In genomic region chr16:87484487-87485331, GRCh38 we compare ENCODE assay signal across 1 cellular context.
TF ChIP-seq lines count a peak whose summit lies in the region.

No MANE protein-coding gene starts in this region.

TF ChIP-seq in HepG2, 621 proteins besides CTCF, POLR2A, EP300 and RAD21 (continued from another document and continues in another):
- TF ChIP-seq NRL (CRISPR knock-in tag; IDR thresholded peaks at IDR 0.05; ENCODE audit: borderline replicate concordance) (no peak), NR2C2 (CRISPR knock-in tag; IDR thresholded peaks at IDR 0.05; ENCODE audit: borderline replicate concordance) (peak; percentile 51; the same call in 1 of the 2 replicates), SAP130 (CRISPR knock-in tag; IDR thresholded peaks at IDR 0.05; ENCODE audit: low read depth) (peak; percentile 57; the same call in 1 of the 2 replicates), HNRNPLL (IDR thresholded peaks at IDR 0.05; ENCODE audit: low read depth, low read length, poor library complexity, severe bottlenecking) (no peak), ZNF30 (CRISPR knock-in tag; IDR thresholded peaks at IDR 0.05) (no peak), MIER3 (CRISPR knock-in tag; IDR thresholded peaks at IDR 0.05; ENCODE audit: borderline replicate concordance) (no peak), ZNF121 (CRISPR knock-in tag; IDR thresholded peaks at IDR 0.05) (no peak), BCL6 (CRISPR knock-in tag; IDR thresholded peaks at IDR 0.05) (peak; percentile 57; the same call in 1 of the 2 replicates), HIVEP1 (CRISPR knock-in tag; IDR thresholded peaks at IDR 0.05) (no peak), ZNF263 (CRISPR knock-in tag; IDR thresholded peaks at IDR 0.05) (no peak), SOX13 (IDR thresholded peaks at IDR 0.05) (no peak), SOX13 (CRISPR knock-in tag; conservative IDR thresholded peaks at IDR 0.05 in 1 of 2, IDR thresholded peaks at IDR 0.05 in 1 of 2) (peak in 1 of 2 experiments; percentile 73; a peak in 2 of 4 replicates), ISL2 (CRISPR knock-in tag; IDR thresholded peaks at IDR 0.05) (no peak; the same call in 1 of the 2 replicates), SP140L (CRISPR knock-in tag; IDR thresholded peaks at IDR 0.05; ENCODE audit: borderline replicate concordance) (no peak), FIP1L1 (IDR thresholded peaks at IDR 0.05; ENCODE audit: borderline replicate concordance, insufficient read depth, low read depth, low read length) (no peak), SOX6 (IDR thresholded peaks at IDR 0.05) (no peak), SOX6 (CRISPR knock-in tag; IDR thresholded peaks at IDR 0.05) (peak; percentile 67), EZH2 (conservative IDR thresholded peaks at IDR 0.05; ENCODE audit: low read depth, low read length) (no peak), RCOR2 (CRISPR knock-in tag; IDR thresholded peaks at IDR 0.05) (0 out of 2 replicates have a peak, but pooled peaks have one; percentile 45), ZNF562 (CRISPR knock-in tag; IDR thresholded peaks at IDR 0.05; ENCODE audit: borderline replicate concordance) (no peak), ZNF777 (CRISPR knock-in tag; IDR thresholded peaks at IDR 0.05) (no peak), DNMT1 (CRISPR knock-in tag; IDR thresholded peaks at IDR 0.05) (no peak), NR2F1 (CRISPR knock-in tag; IDR thresholded peaks at IDR 0.05) (peak; percentile 52 to 59; a peak in 3 of 4 replicates), ZNF317 (CRISPR knock-in tag; IDR thresholded peaks at IDR 0.05) (no peak), KAT8 (CRISPR knock-in tag; IDR thresholded peaks at IDR 0.05) (0 out of 2 replicates have a peak, but pooled peaks have one; percentile 23), RXRB (CRISPR knock-in tag; IDR thresholded peaks at IDR 0.05; ENCODE audit: borderline replicate concordance) (peak; percentile 79), ZNF790 (CRISPR knock-in tag; IDR thresholded peaks at IDR 0.05; ENCODE audit: borderline replicate concordance) (no peak), ZNF746 (CRISPR knock-in tag; IDR thresholded peaks at IDR 0.05) (no peak), ZNF441 (CRISPR knock-in tag; IDR thresholded peaks at IDR 0.05; ENCODE audit: borderline replicate concordance) (no peak), ZNF292 (CRISPR knock-in tag; IDR thresholded peaks at IDR 0.05; ENCODE audit: borderline replicate concordance, low read depth) (no peak), SP1 (IDR thresholded peaks at IDR 0.05) (no peak), SP1 (CRISPR knock-in tag; IDR thresholded peaks at IDR 0.05) (no peak), ARNT2 (CRISPR knock-in tag; IDR thresholded peaks at IDR 0.05; ENCODE audit: low read depth) (no peak), ZNF337 (CRISPR knock-in tag; IDR thresholded peaks at IDR 0.05; ENCODE audit: borderline replicate concordance, low read depth) (no peak), ZFY (CRISPR knock-in tag; IDR thresholded peaks at IDR 0.05) (no peak), TOE1 (CRISPR knock-in tag; IDR thresholded peaks at IDR 0.05) (no peak), SMC3 (IDR thresholded peaks at IDR 0.05; ENCODE audit: low read length) (no peak), MTF1 (CRISPR knock-in tag; IDR thresholded peaks at IDR 0.05) (0 out of 2 replicates have a peak, but pooled peaks have one; percentile 61), PPARG (CRISPR knock-in tag; conservative IDR thresholded peaks at IDR 0.05) (no peak), ZNF605 (CRISPR knock-in tag; IDR thresholded peaks at IDR 0.05) (peak; percentile 24; the same call in 1 of the 2 replicates), ZKSCAN1 (IDR thresholded peaks at IDR 0.05; ENCODE audit: low read length) (no peak), ZBTB37 (CRISPR knock-in tag; IDR thresholded peaks at IDR 0.05) (no peak), KDM2A (CRISPR knock-in tag; IDR thresholded peaks at IDR 0.05; ENCODE audit: borderline replicate concordance, low read depth) (no peak), ZNF709 (CRISPR knock-in tag; IDR thresholded peaks at IDR 0.05) (no peak), ZNF367 (CRISPR knock-in tag; IDR thresholded peaks at IDR 0.05; ENCODE audit: borderline replicate concordance) (no peak), CENPT (CRISPR knock-in tag; IDR thresholded peaks at IDR 0.05; ENCODE audit: low read depth) (no peak), ESRRA (CRISPR knock-in tag; IDR thresholded peaks at IDR 0.05; ENCODE audit: low read depth) (peak; percentile 96), ZNF296 (CRISPR knock-in tag; conservative IDR thresholded peaks at IDR 0.05) (no peak), MTA3 (CRISPR knock-in tag; IDR thresholded peaks at IDR 0.05) (no peak), ZNF260 (CRISPR knock-in tag; IDR thresholded peaks at IDR 0.05; ENCODE audit: borderline replicate concordance, low read depth) (no peak), AGO2 (optimal IDR thresholded peaks at IDR 0.05; ENCODE audit: low read depth, low read length) (no peak), MIER2 (CRISPR knock-in tag; IDR thresholded peaks at IDR 0.05) (no peak), CHD4 (IDR thresholded peaks at IDR 0.05; ENCODE audit: borderline replicate concordance, low read length) (no peak), MAFG (CRISPR knock-in tag; IDR thresholded peaks at IDR 0.05) (no peak), SP4 (CRISPR knock-in tag; IDR thresholded peaks at IDR 0.05) (no peak), ZNF143 (CRISPR knock-in tag; IDR thresholded peaks at IDR 0.05) (no peak), ZNF772 (CRISPR knock-in tag; IDR thresholded peaks at IDR 0.05) (no peak), RFXANK (CRISPR knock-in tag; IDR thresholded peaks at IDR 0.05) (no peak), ZBTB38 (CRISPR knock-in tag; IDR thresholded peaks at IDR 0.05) (peak; percentile 68; the same call in 1 of the 2 replicates)
- TF ChIP-seq, protein P1, sequence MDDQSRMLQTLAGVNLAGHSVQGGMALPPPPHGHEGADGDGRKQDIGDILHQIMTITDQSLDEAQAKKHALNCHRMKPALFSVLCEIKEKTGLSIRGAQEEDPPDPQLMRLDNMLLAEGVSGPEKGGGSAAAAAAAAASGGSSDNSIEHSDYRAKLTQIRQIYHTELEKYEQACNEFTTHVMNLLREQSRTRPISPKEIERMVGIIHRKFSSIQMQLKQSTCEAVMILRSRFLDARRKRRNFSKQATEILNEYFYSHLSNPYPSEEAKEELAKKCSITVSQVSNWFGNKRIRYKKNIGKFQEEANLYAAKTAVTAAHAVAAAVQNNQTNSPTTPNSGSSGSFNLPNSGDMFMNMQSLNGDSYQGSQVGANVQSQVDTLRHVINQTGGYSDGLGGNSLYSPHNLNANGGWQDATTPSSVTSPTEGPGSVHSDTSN (CRISPR knock-in tag; IDR thresholded peaks at IDR 0.05; ENCODE audit: borderline replicate concordance), result no peak
- TF ChIP-seq, protein P2, sequence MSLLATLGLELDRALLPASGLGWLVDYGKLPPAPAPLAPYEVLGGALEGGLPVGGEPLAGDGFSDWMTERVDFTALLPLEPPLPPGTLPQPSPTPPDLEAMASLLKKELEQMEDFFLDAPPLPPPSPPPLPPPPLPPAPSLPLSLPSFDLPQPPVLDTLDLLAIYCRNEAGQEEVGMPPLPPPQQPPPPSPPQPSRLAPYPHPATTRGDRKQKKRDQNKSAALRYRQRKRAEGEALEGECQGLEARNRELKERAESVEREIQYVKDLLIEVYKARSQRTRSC (CRISPR knock-in tag; IDR thresholded peaks at IDR 0.05; ENCODE audit: low read depth), result no peak
- TF ChIP-seq, protein P3, sequence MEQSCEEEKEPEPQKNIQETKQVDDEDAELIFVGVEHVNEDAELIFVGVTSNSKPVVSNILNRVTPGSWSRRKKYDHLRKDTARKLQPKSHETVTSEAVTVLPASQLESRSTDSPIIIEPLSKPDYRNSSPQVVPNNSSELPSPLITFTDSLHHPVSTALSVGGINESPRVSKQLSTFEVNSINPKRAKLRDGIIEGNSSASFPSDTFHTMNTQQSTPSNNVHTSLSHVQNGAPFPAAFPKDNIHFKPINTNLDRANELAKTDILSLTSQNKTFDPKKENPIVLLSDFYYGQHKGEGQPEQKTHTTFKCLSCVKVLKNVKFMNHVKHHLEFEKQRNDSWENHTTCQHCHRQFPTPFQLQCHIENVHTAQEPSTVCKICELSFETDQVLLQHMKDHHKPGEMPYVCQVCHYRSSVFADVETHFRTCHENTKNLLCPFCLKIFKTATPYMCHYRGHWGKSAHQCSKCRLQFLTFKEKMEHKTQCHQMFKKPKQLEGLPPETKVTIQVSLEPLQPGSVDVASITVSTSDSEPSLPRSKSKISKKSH (CRISPR knock-in tag; IDR thresholded peaks at IDR 0.05; ENCODE audit: borderline replicate concordance), result no peak
- TF ChIP-seq, protein P4, sequence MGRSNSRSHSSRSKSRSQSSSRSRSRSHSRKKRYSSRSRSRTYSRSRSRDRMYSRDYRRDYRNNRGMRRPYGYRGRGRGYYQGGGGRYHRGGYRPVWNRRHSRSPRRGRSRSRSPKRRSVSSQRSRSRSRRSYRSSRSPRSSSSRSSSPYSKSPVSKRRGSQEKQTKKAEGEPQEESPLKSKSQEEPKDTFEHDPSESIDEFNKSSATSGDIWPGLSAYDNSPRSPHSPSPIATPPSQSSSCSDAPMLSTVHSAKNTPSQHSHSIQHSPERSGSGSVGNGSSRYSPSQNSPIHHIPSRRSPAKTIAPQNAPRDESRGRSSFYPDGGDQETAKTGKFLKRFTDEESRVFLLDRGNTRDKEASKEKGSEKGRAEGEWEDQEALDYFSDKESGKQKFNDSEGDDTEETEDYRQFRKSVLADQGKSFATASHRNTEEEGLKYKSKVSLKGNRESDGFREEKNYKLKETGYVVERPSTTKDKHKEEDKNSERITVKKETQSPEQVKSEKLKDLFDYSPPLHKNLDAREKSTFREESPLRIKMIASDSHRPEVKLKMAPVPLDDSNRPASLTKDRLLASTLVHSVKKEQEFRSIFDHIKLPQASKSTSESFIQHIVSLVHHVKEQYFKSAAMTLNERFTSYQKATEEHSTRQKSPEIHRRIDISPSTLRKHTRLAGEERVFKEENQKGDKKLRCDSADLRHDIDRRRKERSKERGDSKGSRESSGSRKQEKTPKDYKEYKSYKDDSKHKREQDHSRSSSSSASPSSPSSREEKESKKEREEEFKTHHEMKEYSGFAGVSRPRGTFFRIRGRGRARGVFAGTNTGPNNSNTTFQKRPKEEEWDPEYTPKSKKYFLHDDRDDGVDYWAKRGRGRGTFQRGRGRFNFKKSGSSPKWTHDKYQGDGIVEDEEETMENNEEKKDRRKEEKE (IDR thresholded peaks at IDR 0.05), result no peak
- TF ChIP-seq, protein P5, sequence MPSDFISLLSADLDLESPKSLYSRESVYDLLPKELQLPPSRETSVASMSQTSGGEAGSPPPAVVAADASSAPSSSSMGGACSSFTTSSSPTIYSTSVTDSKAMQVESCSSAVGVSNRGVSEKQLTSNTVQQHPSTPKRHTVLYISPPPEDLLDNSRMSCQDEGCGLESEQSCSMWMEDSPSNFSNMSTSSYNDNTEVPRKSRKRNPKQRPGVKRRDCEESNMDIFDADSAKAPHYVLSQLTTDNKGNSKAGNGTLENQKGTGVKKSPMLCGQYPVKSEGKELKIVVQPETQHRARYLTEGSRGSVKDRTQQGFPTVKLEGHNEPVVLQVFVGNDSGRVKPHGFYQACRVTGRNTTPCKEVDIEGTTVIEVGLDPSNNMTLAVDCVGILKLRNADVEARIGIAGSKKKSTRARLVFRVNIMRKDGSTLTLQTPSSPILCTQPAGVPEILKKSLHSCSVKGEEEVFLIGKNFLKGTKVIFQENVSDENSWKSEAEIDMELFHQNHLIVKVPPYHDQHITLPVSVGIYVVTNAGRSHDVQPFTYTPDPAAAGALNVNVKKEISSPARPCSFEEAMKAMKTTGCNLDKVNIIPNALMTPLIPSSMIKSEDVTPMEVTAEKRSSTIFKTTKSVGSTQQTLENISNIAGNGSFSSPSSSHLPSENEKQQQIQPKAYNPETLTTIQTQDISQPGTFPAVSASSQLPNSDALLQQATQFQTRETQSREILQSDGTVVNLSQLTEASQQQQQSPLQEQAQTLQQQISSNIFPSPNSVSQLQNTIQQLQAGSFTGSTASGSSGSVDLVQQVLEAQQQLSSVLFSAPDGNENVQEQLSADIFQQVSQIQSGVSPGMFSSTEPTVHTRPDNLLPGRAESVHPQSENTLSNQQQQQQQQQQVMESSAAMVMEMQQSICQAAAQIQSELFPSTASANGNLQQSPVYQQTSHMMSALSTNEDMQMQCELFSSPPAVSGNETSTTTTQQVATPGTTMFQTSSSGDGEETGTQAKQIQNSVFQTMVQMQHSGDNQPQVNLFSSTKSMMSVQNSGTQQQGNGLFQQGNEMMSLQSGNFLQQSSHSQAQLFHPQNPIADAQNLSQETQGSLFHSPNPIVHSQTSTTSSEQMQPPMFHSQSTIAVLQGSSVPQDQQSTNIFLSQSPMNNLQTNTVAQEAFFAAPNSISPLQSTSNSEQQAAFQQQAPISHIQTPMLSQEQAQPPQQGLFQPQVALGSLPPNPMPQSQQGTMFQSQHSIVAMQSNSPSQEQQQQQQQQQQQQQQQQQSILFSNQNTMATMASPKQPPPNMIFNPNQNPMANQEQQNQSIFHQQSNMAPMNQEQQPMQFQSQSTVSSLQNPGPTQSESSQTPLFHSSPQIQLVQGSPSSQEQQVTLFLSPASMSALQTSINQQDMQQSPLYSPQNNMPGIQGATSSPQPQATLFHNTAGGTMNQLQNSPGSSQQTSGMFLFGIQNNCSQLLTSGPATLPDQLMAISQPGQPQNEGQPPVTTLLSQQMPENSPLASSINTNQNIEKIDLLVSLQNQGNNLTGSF (CRISPR knock-in tag; IDR thresholded peaks at IDR 0.05), result no peak
- TF ChIP-seq, protein P6, sequence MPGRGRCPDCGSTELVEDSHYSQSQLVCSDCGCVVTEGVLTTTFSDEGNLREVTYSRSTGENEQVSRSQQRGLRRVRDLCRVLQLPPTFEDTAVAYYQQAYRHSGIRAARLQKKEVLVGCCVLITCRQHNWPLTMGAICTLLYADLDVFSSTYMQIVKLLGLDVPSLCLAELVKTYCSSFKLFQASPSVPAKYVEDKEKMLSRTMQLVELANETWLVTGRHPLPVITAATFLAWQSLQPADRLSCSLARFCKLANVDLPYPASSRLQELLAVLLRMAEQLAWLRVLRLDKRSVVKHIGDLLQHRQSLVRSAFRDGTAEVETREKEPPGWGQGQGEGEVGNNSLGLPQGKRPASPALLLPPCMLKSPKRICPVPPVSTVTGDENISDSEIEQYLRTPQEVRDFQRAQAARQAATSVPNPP (CRISPR knock-in tag; IDR thresholded peaks at IDR 0.05), result no peak
- TF ChIP-seq, protein P7, sequence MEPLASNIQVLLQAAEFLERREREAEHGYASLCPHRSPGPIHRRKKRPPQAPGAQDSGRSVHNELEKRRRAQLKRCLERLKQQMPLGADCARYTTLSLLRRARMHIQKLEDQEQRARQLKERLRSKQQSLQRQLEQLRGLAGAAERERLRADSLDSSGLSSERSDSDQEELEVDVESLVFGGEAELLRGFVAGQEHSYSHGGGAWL (CRISPR knock-in tag; IDR thresholded peaks at IDR 0.05), result no peak
